ENCODE assay signal across 8 cellular contexts in genomic region chr1:182786223-182787001, GRCh38. TPM values are rescaled to one million over a fixed set of nuclear protein-coding genes. Genes with fewer than 3 reads are reported as not detected.
A peak's percentile ranks its signal among the peaks of the same experiment; 100 is the strongest.
DNase-seq lines count a peak whose midpoint lies in the region; ATAC-seq, FAIRE-seq and TF ChIP-seq lines count a peak whose summit lies in the region.

No MANE protein-coding gene starts in this region.

- TF ChIP-seq POLR2A in endothelial cell of umbilical vein (IDR thresholded peaks at IDR 0.05; ENCODE audit: low read depth, low read length) (no peak), transverse colon (IDR thresholded peaks at IDR 0.05) (no peak), GM12891 (IDR thresholded peaks at IDR 0.05; ENCODE audit: low read depth, low read length) (no peak)

- no peak overlapping the region for H3K9ac ChIP-seq in endothelial cell of umbilical vein (replicated peaks; ENCODE audit: extremely low read depth, insufficient read depth, low read length)

- no peak overlapping the region for H3K4me2 ChIP-seq in endothelial cell of umbilical vein (ENCODE audit: insufficient read depth, low read length)

- dilution Hi-C loops in endothelial cell of umbilical vein (cut with MboI; ENCODE audit: extremely low pct_ligation_motif_present, low sequenced_read_pairs): no loop called here

- H3K9me3 ChIP-seq in endothelial cell of umbilical vein (replicated peaks; ENCODE audit: control insufficient read depth, insufficient read depth, low read length) (no peaks in the 10 kb centered on the region), transverse colon (no peaks in the 10 kb centered on the region)

- H3K36me3 ChIP-seq in endothelial cell of umbilical vein (ENCODE audit: control insufficient read depth in 2 of 2, extremely low read depth in 1 of 2, insufficient read depth in 2 of 2, low read length in 2 of 2): no peaks in the 10 kb centered on the region
- H3K36me3 ChIP-seq in transverse colon: no peaks in the 10 kb centered on the region

- POLR2A ChIA-PET in endothelial cell of umbilical vein (lab: Charles Lee): no interaction called here

- CTCF ChIA-PET in endothelial cell of umbilical vein (lab: Charles Lee): interaction anchor here (0.5 to 11.1 kb wide), 18 partner anchors 10 to 706 kb away, joined by 3 to 891 read pairs (median 4); partner anchors contain the start of gene RGS16

- no peak for TF ChIP-seq EP300 in transverse colon (IDR thresholded peaks at IDR 0.05; ENCODE audit: low read depth)

- ATAC-seq in Right ventricle myocardium superior (ENCODE audit: poor library complexity): peak; percentile 33

- in situ Hi-C loops in transverse colon (cut with MboI; ENCODE audit: low pct_ligation_motif_present in 1 of 4, low pct_unique_long_range_greater_than_20kb in 1 of 4, low sequenced_read_pairs in 3 of 4): loop anchor here (5.0 to 25.0 kb wide), 5 partner anchors 184 to 699 kb away; partner anchors contain the start of genes RGS16 (in 2 of the 4) and RGSL1 (in 1 of the 4)

- peaks cover 25 to 44% of the 10 kb centered on the region in 2 experiments for H3K27me3 ChIP-seq in endothelial cell of umbilical vein (ENCODE audit: control insufficient read depth in 2 of 2, insufficient read depth in 2 of 2, low read length in 2 of 2)
- H3K27me3 ChIP-seq in transverse colon: no peaks in the 10 kb centered on the region

- DNase-seq in Right ventricle myocardium superior (peak; percentile 54), cardiac septum (ENCODE audit: low spot score) (no peak), NCI-H345 (lab: John Stamatoyannopoulos, UW) (peak; percentile 56), endothelial cell of umbilical vein (ENCODE audit: low read depth, low spot score) (peak; percentile 69), myocyte (ENCODE audit: low read depth) (peak; percentile 81), transverse colon (peak; percentile 66), GM12891 (ENCODE audit: insufficient read length, low spot score) (no peak)
- peak; percentile 29 to 33 for DNase-seq in activated CD4-positive, alpha-beta T cell treated with anti-CD3 and anti-CD28 coated beads for 4 hours

- no peak overlapping the region for H3K4me3 ChIP-seq in endothelial cell of umbilical vein (replicated peaks in 1 of 3; ENCODE audit: insufficient read depth in 1 of 3, low read depth in 1 of 3, low read length in 3 of 3)
- no peak overlapping the region for H3K4me3 ChIP-seq in transverse colon

- no TSS peak for BruUV-seq in endothelial cell of umbilical vein (replicated peaks; lab: Mats Ljungman, UMichigan)

- TF ChIP-seq CTCF in endothelial cell of umbilical vein (IDR thresholded peaks at IDR 0.05; ENCODE audit: extremely low read depth in 1 of 2, insufficient read depth in 1 of 2, low read depth in 1 of 2, low read length in 2 of 2) (peak; percentile 67 to 83), transverse colon (IDR thresholded peaks at IDR 0.05) (peak; percentile 56 to 70 (median 62))

- WGBS in transverse colon (ENCODE audit: low coverage in 1 of 2), 2 donors: 44 to 58% methylated on average over 3 to 6 of the region's 6 CpGs

- no peaks in the 10 kb centered on the region for H3K79me2 ChIP-seq in endothelial cell of umbilical vein (ENCODE audit: control insufficient read depth, insufficient read depth, low read length)

- H4K20me1 ChIP-seq in endothelial cell of umbilical vein (replicated peaks; ENCODE audit: control insufficient read depth, extremely low read depth, insufficient read depth, low read length): no peaks in the 10 kb centered on the region

- intact Hi-C loops in Right ventricle myocardium superior (cut with DNase I) (loop anchor here (10.0 kb wide), 1 partner anchor 702 kb away; no protein-coding TSS in a partner anchor), cardiac septum (cut with DNase I) (no loop called here), endothelial cell of umbilical vein (cut with micrococcal nuclease) (loop anchor here (2.0 to 5.0 kb wide), 2 partner anchors 394 to 702 kb away; partner anchors contain the start of gene GLUL), transverse colon (cut with DNase I; ENCODE audit: low total_unique reads) (no loop called here)

- H3K9me1 ChIP-seq in endothelial cell of umbilical vein (replicated peaks; ENCODE audit: control insufficient read depth, extremely low read depth, insufficient read depth, low read length): no peaks in the 10 kb centered on the region

- H2AFZ ChIP-seq in endothelial cell of umbilical vein (ENCODE audit: low read depth, low read length): no peak overlapping the region

- H3K4me1 ChIP-seq in endothelial cell of umbilical vein (ENCODE audit: control insufficient read depth, extremely low read depth, insufficient read depth, low read length) (peaks cover 8% of the 10 kb centered on the region), transverse colon (peaks cover 4 to 17% (median 14%) of the 10 kb centered on the region in 4 donors)

- FAIRE-seq in endothelial cell of umbilical vein (lab: Jason Lieb, UNC): peak; percentile 89
- no peak for FAIRE-seq in GM12891 (lab: Jason Lieb, UNC)

- H3K27ac ChIP-seq in endothelial cell of umbilical vein (ENCODE audit: insufficient read depth, low read depth, low read length): no peak overlapping the region
- H3K27ac ChIP-seq in transverse colon: no peak overlapping the region

TF ChIP-seq in endothelial cell of umbilical vein, 7 proteins besides CTCF, POLR2A, EP300 and RAD21:
- peak; percentile 44 for TF ChIP-seq EZH2 (IDR thresholded peaks at IDR 0.05; ENCODE audit: borderline replicate concordance, low read depth, low read length, severe bottlenecking)
- TF ChIP-seq JUN (IDR thresholded peaks at IDR 0.05; ENCODE audit: borderline replicate concordance, insufficient read depth, insufficient read length, low read depth): no peak

TF ChIP-seq in GM12891, 5 proteins besides CTCF, POLR2A, EP300 and RAD21:
- TF ChIP-seq POLR2AphosphoS5 (IDR thresholded peaks at IDR 0.05; ENCODE audit: low read depth, low read length) (no peak), PAX5 (IDR thresholded peaks at IDR 0.05; ENCODE audit: insufficient read depth, low read length, severe bottlenecking) (no peak), TAF1 (IDR thresholded peaks at IDR 0.05; ENCODE audit: low read depth, low read length) (no peak), SPI1 (IDR thresholded peaks at IDR 0.05; ENCODE audit: low read depth, low read length) (no peak), POU2F2 (IDR thresholded peaks at IDR 0.05; ENCODE audit: low read depth, low read length) (no peak)
TF ChIP-seq in GM12891: peak in this region for 0.

RNA-seq across cellular contexts. Expression of gene NPL, which starts 3.2 kb away (rescaled TPM):
- total RNA-seq in Right ventricle myocardium superior (5.3 TPM), cardiac septum (6.1 TPM), endothelial cell of umbilical vein (0.75 and 1.3 TPM in 2 replicates), myocyte (2.2 and 3.6 TPM in 2 replicates), transverse colon (10 to 100 TPM in 2 of 4 donors, 1 to 10 TPM in 1, not detected in 1; 9.6 to 94.5 (median 11.4) TPM)
- polyA plus RNA-seq in endothelial cell of umbilical vein: 0.14 TPM in 1 of 2 replicates, not detected in the other
- polyA plus RNA-seq in endothelial cell of umbilical vein (2011; cell fraction: cytosol; rRNA removed): 0.23 and 0.32 TPM in 2 replicates
- polyA plus RNA-seq in endothelial cell of umbilical vein (2011; cell fraction: nucleus; rRNA removed): 0.74 and 0.83 TPM in 2 replicates
- polyA plus RNA-seq in endothelial cell of umbilical vein (2012): 0.27 and 0.55 TPM in 2 replicates
- polyA minus RNA-seq in endothelial cell of umbilical vein: 1.0 TPM in 1 of 2 replicates, not detected in the other
- polyA minus RNA-seq in endothelial cell of umbilical vein (2011; cell fraction: cytosol; rRNA and poly(A)+ RNA removed): 3.1 TPM
- polyA minus RNA-seq in endothelial cell of umbilical vein (2011; cell fraction: nucleus; rRNA and poly(A)+ RNA removed): not detected in 2 replicates
- polyA plus RNA-seq in myocyte (2012): 1.3 TPM
- 7.1 TPM for polyA plus RNA-seq in GM12891 (2012; ENCODE audit: low read depth, missing spikeins)

RNA-seq across cellular contexts. Expression of gene DHX9, which starts 52.7 kb away (rescaled TPM):
- 54.9 TPM for total RNA-seq in Right ventricle myocardium superior
- total RNA-seq in cardiac septum: 54.3 TPM
- 219 and 220 TPM in 2 replicates for total RNA-seq in endothelial cell of umbilical vein
- 93.1 and 142 TPM in 2 replicates for polyA plus RNA-seq in endothelial cell of umbilical vein
- 150 and 175 TPM in 2 replicates for polyA plus RNA-seq in endothelial cell of umbilical vein (2011; cell fraction: cytosol; rRNA removed)
- polyA plus RNA-seq in endothelial cell of umbilical vein (2011; cell fraction: nucleus; rRNA removed): 203 and 301 TPM in 2 replicates
- polyA plus RNA-seq in endothelial cell of umbilical vein (2012): 107 and 168 TPM in 2 replicates
- polyA minus RNA-seq in endothelial cell of umbilical vein: 261 and 270 TPM in 2 replicates
- 116 TPM for polyA minus RNA-seq in endothelial cell of umbilical vein (2011; cell fraction: cytosol; rRNA and poly(A)+ RNA removed)
- polyA minus RNA-seq in endothelial cell of umbilical vein (2011; cell fraction: nucleus; rRNA and poly(A)+ RNA removed): 173 and 247 TPM in 2 replicates
- total RNA-seq in myocyte: 113 and 114 TPM in 2 replicates
- polyA plus RNA-seq in myocyte (2012): 64.0 TPM
- 10 to 100 TPM; 29.5 to 84.0 (median 65.8) TPM for total RNA-seq in transverse colon
- polyA plus RNA-seq in GM12891 (2012; ENCODE audit: low read depth, missing spikeins): 107 TPM

Comparison
In these comparisons a context has a peak if more than half of its experiments do, and no peak if none do; other contexts are left out.
1. DNase-seq: peak in Right ventricle myocardium superior (single experiment), NCI-H345 (single experiment), activated CD4-positive, alpha-beta T cell treated with anti-CD3 and anti-CD28 coated beads for 4 hours (2 of 2), endothelial cell of umbilical vein (single experiment), myocyte (single experiment) and transverse colon (single experiment); none in cardiac septum (single experiment) and GM12891 (single experiment).
2. intact Hi-C loops: an anchor here in Right ventricle myocardium superior (10.0 kb wide) and endothelial cell of umbilical vein (2.0 to 5.0 kb wide); none called in cardiac septum and transverse colon.